In genomic region chr3:181692850-181693154, GRCh38 we compare ENCODE assay signal across 24 cellular contexts. TPM values are rescaled to one million over a fixed set of nuclear protein-coding genes. Genes with fewer than 3 reads are reported as not detected.
"Had no signal": no experiment of that assay in that cellular context is flagged by ENCODE, and none has a peak within 500 bp of the region (broad histone marks: within the 10 kb centered on the region; RNA-seq: fewer than 3 reads in every experiment).

No MANE protein-coding gene starts in this region.

- DNase-seq: dermis blood vessel endothelial cell; effector CD4-positive, alpha-beta T cell; endodermal cell; erythroblast; foreskin keratinocyte; heart left ventricle; hippocampal formation; naive thymus-derived CD4-positive, alpha-beta T cell; posterior cingulate gyrus; sigmoid colon; stimulated activated CD4-positive, alpha-beta T cell treated with anti-CD3 and anti-CD28 coated beads, Interleukin-2, amount 100 ng/mL, for 24 hours; stimulated activated CD4-positive, alpha-beta T cell treated with anti-CD3 and anti-CD28 coated beads, Interleukin-4, amount 100 ng/mL, for 4 hours; stimulated activated naive CD4-positive, alpha-beta T cell; stomach; tibial artery; upper lobe of left lung; uterus had no signal

- H3K27ac ChIP-seq: foreskin keratinocyte, heart left ventricle, right atrium auricular region, sigmoid colon, skin epidermis, stomach, suprapubic skin, tibial artery, upper lobe of left lung, uterus had no signal

RNA-seq across cellular contexts. Expression of gene SOX2, which starts 18.9 kb away (rescaled TPM):
- total RNA-seq: dermis blood vessel endothelial cell; kidney epithelial cell; liver; mesenteric fat pad; naive thymus-derived CD4-positive, alpha-beta T cell; pulmonary artery endothelial cell had no signal
- polyA plus RNA-seq: naive thymus-derived CD4-positive, alpha-beta T cell had no signal
